In genomic region chr16:28188085-28188916, GRCh38 we compare ENCODE assay signal across 8 cellular contexts. TPM values are rescaled to one million over a fixed set of nuclear protein-coding genes. Genes with fewer than 3 reads are reported as not detected.
A peak's percentile ranks its signal among the peaks of the same experiment; 100 is the strongest.
DNase-seq lines count a peak whose midpoint lies in the region; ATAC-seq and TF ChIP-seq lines count a peak whose summit lies in the region.

No MANE protein-coding gene starts in this region.

- H3K27me3 ChIP-seq in gastroesophageal sphincter (no peaks in the 10 kb centered on the region), body of pancreas (no peaks in the 10 kb centered on the region)

- peak overlapping the region; percentile 57 for H3K4me3 Mint-ChIP-seq in activated T-cell treated with anti-CD3 and anti-CD28 coated beads, Interleukin-2, amount 50 U/mL, for 24 hours
- H3K4me3 Mint-ChIP-seq in T-cell, result peak overlapping the region; percentile 46 to 67 (median 51)

- H3K36me3 ChIP-seq in gastroesophageal sphincter (no peaks in the 10 kb centered on the region), body of pancreas (replicated peaks in 1 of 2; ENCODE audit: insufficient read depth in 1 of 2, low read depth in 2 of 2) (no peaks in the 10 kb centered on the region)

- H3K27ac ChIP-seq in skin epidermis (peak overlapping the region in 12 of 21 experiments; percentile 3 to 81 (median 52)), substantia nigra (ENCODE audit: low read depth, low read length, poor library complexity, severe bottlenecking) (no peak overlapping the region), gastroesophageal sphincter (no peak overlapping the region), body of pancreas (peak overlapping the region in 1 of 4 donors; percentile 45)

- TF ChIP-seq CTCF in gastroesophageal sphincter (IDR thresholded peaks at IDR 0.05), result no peak
- no peak for TF ChIP-seq CTCF in body of pancreas (IDR thresholded peaks at IDR 0.05)

- TF ChIP-seq EP300 in gastroesophageal sphincter (IDR thresholded peaks at IDR 0.05), result no peak

- H3K4me1 ChIP-seq in gastroesophageal sphincter (peaks cover 0 to 66% (median 5%) of the 10 kb centered on the region in 3 donors), body of pancreas (peaks cover 32% of the 10 kb centered on the region)

- no peak for DNase-seq in activated T-cell treated with anti-CD3 and anti-CD28 coated beads, Interleukin-2, amount 50 U/mL, for 24 hours
- no peak for DNase-seq in activated T-cell treated with anti-CD3 and anti-CD28 coated beads for 4 hours
- no peak for DNase-seq in T-cell
- DNase-seq in substantia nigra (lab: John Stamatoyannopoulos, UW), result no peak
- DNase-seq in body of pancreas, result no peak

- H3K9me3 Mint-ChIP-seq in activated T-cell treated with anti-CD3 and anti-CD28 coated beads, Interleukin-2, amount 50 U/mL, for 24 hours, result no peaks in the 10 kb centered on the region
- H3K9me3 Mint-ChIP-seq in T-cell, result peaks cover 0 to 2% (median 0%) of the 10 kb centered on the region in 3 donors

- H3K9me3 ChIP-seq in gastroesophageal sphincter (no peaks in the 10 kb centered on the region), body of pancreas (no peaks in the 10 kb centered on the region)

- H3K4me3 ChIP-seq in skin epidermis, result no peak overlapping the region
- no peak overlapping the region for H3K4me3 ChIP-seq in gastroesophageal sphincter
- H3K4me3 ChIP-seq in body of pancreas, result no peak overlapping the region

- ATAC-seq in HG02943 (IDR thresholded peaks at IDR 0.05; ENCODE audit: low read depth, unreplicated experiment) (peak; percentile 72), T-cell (replicated peaks in 1 of 4) (no peak), gastroesophageal sphincter (no peak), body of pancreas (no peak)

- no peaks in the 10 kb centered on the region for H3K27me3 Mint-ChIP-seq in activated T-cell treated with anti-CD3 and anti-CD28 coated beads, Interleukin-2, amount 50 U/mL, for 24 hours
- no peaks in the 10 kb centered on the region for H3K27me3 Mint-ChIP-seq in T-cell

- 78 to 85% methylated on average over 4 to 6 of the region's 6 CpGs for WGBS in gastroesophageal sphincter (ENCODE audit: low coverage in 1 of 2), 2 donors
- WGBS in body of pancreas, 2 donors, result 70 to 93% methylated on average over 6 of the region's 6 CpGs

- peaks cover 91% of the 10 kb centered on the region for H3K36me3 Mint-ChIP-seq in activated T-cell treated with anti-CD3 and anti-CD28 coated beads, Interleukin-2, amount 50 U/mL, for 24 hours (ENCODE audit: low read depth)
- peaks cover 21% of the 10 kb centered on the region for H3K36me3 Mint-ChIP-seq in T-cell

- H3K4me1 Mint-ChIP-seq in activated T-cell treated with anti-CD3 and anti-CD28 coated beads, Interleukin-2, amount 50 U/mL, for 24 hours (ENCODE audit: low read depth), result peaks cover 92% of the 10 kb centered on the region
- peaks cover 93 to 95% (median 94%) of the 10 kb centered on the region in 3 donors for H3K4me1 Mint-ChIP-seq in T-cell

- intact Hi-C loops in body of pancreas (cut with DNase I), result no loop called here

- POLR2A ChIA-PET in T-cell (lab: Charles Lee), result interaction anchor here (0.5 to 1.2 kb wide), 12 partner anchors 10 to 723 kb away, joined by 3 to 11 read pairs (median 4); partner anchors contain the start of gene XPO6 (in 1 of the 2)

- CTCF ChIA-PET in T-cell (lab: Charles Lee), result interaction anchor here (0.5 to 1.9 kb wide), 15 partner anchors 10 to 215 kb away, joined by 3 to 12 read pairs (median 4); no protein-coding TSS in a partner anchor

- TF ChIP-seq POLR2A in gastroesophageal sphincter (IDR thresholded peaks at IDR 0.05), result no peak
- no peak for TF ChIP-seq POLR2A in body of pancreas (IDR thresholded peaks at IDR 0.05)

- peak overlapping the region; percentile 96 for H3K27ac Mint-ChIP-seq in activated T-cell treated with anti-CD3 and anti-CD28 coated beads, Interleukin-2, amount 50 U/mL, for 24 hours
- H3K27ac Mint-ChIP-seq in T-cell, result peak overlapping the region; percentile 89 to 93

RNA-seq across cellular contexts. Expression of gene XPO6, which starts 23.5 kb away (rescaled TPM):
- total RNA-seq in T-cell (100 to 1,000 TPM; 355 to 403 (median 391) TPM), gastroesophageal sphincter (10 to 100 TPM; 35.3 to 80.2 (median 66.8) TPM), body of pancreas (100 to 1,000 TPM in 1 of 2 donors, 10 to 100 TPM in 1; 54.7 to 103 TPM)

Comparison
In these comparisons a context has a peak if more than half of its experiments do, and no peak if none do; other contexts are left out.
1. H3K27ac ChIP-seq: peak in skin epidermis (12 of 21); none in substantia nigra (single experiment) and gastroesophageal sphincter (0 of 4).